Comparison of ENCODE assay signal across 1 cellular context in genomic region chr5:134446938-134447337, GRCh38.
TF ChIP-seq lines count a peak whose summit lies in the region.

No MANE protein-coding gene starts in this region.

TF ChIP-seq in HepG2, 621 proteins besides CTCF, POLR2A, EP300 and RAD21 (continued from another document):
- TF ChIP-seq SALL2 (CRISPR knock-in tag; IDR thresholded peaks at IDR 0.05): no peak
- no peak for TF ChIP-seq ARNTL (CRISPR knock-in tag; IDR thresholded peaks at IDR 0.05)
- no peak for TF ChIP-seq KDM5B (CRISPR knock-in tag; IDR thresholded peaks at IDR 0.05; ENCODE audit: borderline replicate concordance)
- no peak for TF ChIP-seq THAP11 (CRISPR knock-in tag; IDR thresholded peaks at IDR 0.05)
- no peak for TF ChIP-seq ZFP82 (CRISPR knock-in tag; IDR thresholded peaks at IDR 0.05; ENCODE audit: borderline replicate concordance)
- no peak for TF ChIP-seq ZNF207 (IDR thresholded peaks at IDR 0.05; ENCODE audit: borderline replicate concordance)
- no peak for TF ChIP-seq ZNF510 (CRISPR knock-in tag; IDR thresholded peaks at IDR 0.05; ENCODE audit: low read depth)
- 0 out of 2 replicates have a peak, but pooled peaks have one; percentile 22 for TF ChIP-seq CREB1 (IDR thresholded peaks at IDR 0.05)
- TF ChIP-seq CREB1 (CRISPR knock-in tag; IDR thresholded peaks at IDR 0.05): no peak
- TF ChIP-seq ATF7-NPFF (CRISPR knock-in tag; IDR thresholded peaks at IDR 0.05; ENCODE audit: low read depth): no peak
- TF ChIP-seq AFF4 (CRISPR knock-in tag; IDR thresholded peaks at IDR 0.05): no peak
- no peak for TF ChIP-seq ZNF232 (CRISPR knock-in tag; IDR thresholded peaks at IDR 0.05; ENCODE audit: borderline replicate concordance)
- TF ChIP-seq SNAI1 (CRISPR knock-in tag; IDR thresholded peaks at IDR 0.05; ENCODE audit: borderline replicate concordance): no peak
